Comparison of ENCODE assay signal across 22 cellular contexts in the genomic region with DNA sequence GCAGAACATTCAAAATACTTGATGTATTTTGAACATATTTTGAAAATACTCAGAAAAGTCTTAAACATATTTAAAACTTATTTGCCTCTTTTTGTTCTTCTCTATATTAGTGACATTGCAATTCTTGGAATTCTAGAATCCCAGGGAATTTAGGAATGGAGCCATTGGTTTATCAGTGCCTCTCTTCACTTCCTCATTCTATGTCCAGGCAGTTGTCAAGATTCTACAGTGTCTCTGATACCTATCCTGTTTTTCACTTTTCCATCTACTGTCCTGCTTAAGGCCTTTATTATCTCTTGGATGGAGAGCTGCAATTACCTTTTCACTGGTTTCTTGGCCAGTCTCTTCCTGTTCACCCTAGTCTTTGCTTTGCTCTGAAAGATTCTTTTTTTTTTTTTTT.
"Had no signal": no experiment of that assay in that cellular context is flagged by ENCODE, and none has a peak within 500 bp of the region (broad histone marks: within the 10 kb centered on the region; RNA-seq: fewer than 3 reads in every experiment).

No MANE protein-coding gene starts in this region.

- H3K4me3 Mint-ChIP-seq: activated naive CD4-positive, alpha-beta T cell treated with anti-CD3 and anti-CD28 coated beads for 36 hours; dendritic cell treated with granulocyte-macrophage colony-stimulating factor and Interleukin-4, amounts not matched to agents 40 ng/mL and 50 ng/mL, for 4 days; immature natural killer cell; naive B cell; neural progenitor cell had no signal

- H3K27me3 ChIP-seq: hepatocyte, neural progenitor cell, thyroid gland had no signal

- DNase-seq: activated CD4-positive, alpha-beta T cell treated with anti-CD3 and anti-CD28 coated beads, Interleukin-2, amount 50 U/mL, for 4 hours; activated CD8-positive, alpha-beta memory T cell treated with anti-CD3 and anti-CD28 coated beads, Interleukin-2, amount 50 U/mL, for 48 hours; activated effector memory CD4-positive, alpha-beta T cell treated with Interleukin-2 at 50 U/mL for 16 hours; activated naive CD4-positive, alpha-beta T cell treated with anti-CD3 and anti-CD28 coated beads for 36 hours; activated T-cell treated with anti-CD3 and anti-CD28 coated beads, Interleukin-2, amount 50 U/mL, for 48 hours; amygdala; effector CD4-positive, alpha-beta T cell; erythroblast; foreskin fibroblast; immature natural killer cell; mesendoderm; mucosa of descending colon; naive B cell; retina; stimulated activated CD4-positive, alpha-beta T cell treated with anti-CD3 and anti-CD28 coated beads, Interleukin-4, amount 100 ng/mL, for 24 hours; stimulated activated naive CD8-positive, alpha-beta T cell treated with anti-CD3 and anti-CD28 coated beads, Interleukin-15, Interleukin-2, amounts not matched to agents 100 U/mL and 50 U/mL, for 24 hours; T-helper 1 cell; T-helper 9 cell had no signal

- H3K4me3 ChIP-seq: hepatocyte, mucosa of descending colon, neural progenitor cell, thyroid gland had no signal

- H3K4me1 Mint-ChIP-seq: immature natural killer cell had no signal

- H3K9me3 Mint-ChIP-seq: activated naive CD4-positive, alpha-beta T cell treated with anti-CD3 and anti-CD28 coated beads for 36 hours; immature natural killer cell; naive B cell; neural progenitor cell had no signal

- H3K27me3 Mint-ChIP-seq: dendritic cell treated with granulocyte-macrophage colony-stimulating factor and Interleukin-4, amounts not matched to agents 40 ng/mL and 50 ng/mL, for 4 days; naive B cell had no signal

- H3K27ac Mint-ChIP-seq: activated naive CD4-positive, alpha-beta T cell treated with anti-CD3 and anti-CD28 coated beads for 36 hours; dendritic cell treated with granulocyte-macrophage colony-stimulating factor and Interleukin-4, amounts not matched to agents 40 ng/mL and 50 ng/mL, for 4 days; immature natural killer cell; neural progenitor cell had no signal

- H3K9me3 ChIP-seq: mucosa of descending colon, thyroid gland had no signal

- ATAC-seq: mucosa of descending colon; stimulated activated naive CD8-positive, alpha-beta T cell treated with anti-CD3 and anti-CD28 coated beads, Interleukin-15, Interleukin-2, amounts not matched to agents 100 U/mL and 50 U/mL, for 24 hours had no signal

- H3K36me3 ChIP-seq: neural progenitor cell, thyroid gland had no signal

- H3K27ac ChIP-seq: hepatocyte, neural progenitor cell had no signal
